In genomic region chr6:133632206-133632605, GRCh38 we compare ENCODE assay signal across 13 cellular contexts.
DNase-seq lines count a peak whose midpoint lies in the region; ATAC-seq and TF ChIP-seq lines count a peak whose summit lies in the region.
"Had no signal": no experiment of that assay in that cellular context is flagged by ENCODE, and none has a peak within 500 bp of the region (broad histone marks: within the 10 kb centered on the region; RNA-seq: fewer than 3 reads in every experiment).

No MANE protein-coding gene starts in this region.

- H3K36me3 ChIP-seq in MG63 (peaks cover 9% of the 10 kb centered on the region), colonic mucosa (no peaks in the 10 kb centered on the region), mesodermal cell (ENCODE audit: control insufficient read depth, insufficient read depth, low read length) (no peaks in the 10 kb centered on the region)
- H3K36me3 ChIP-seq: stomach had no signal

- TF ChIP-seq CTCF in colonic mucosa (IDR thresholded peaks at IDR 0.05): no peak

- H3K27me3 ChIP-seq in MG63 (no peaks in the 10 kb centered on the region), colonic mucosa (no peaks in the 10 kb centered on the region)
- H3K27me3 ChIP-seq: stomach had no signal

- no peaks in the 10 kb centered on the region for H3K9me3 ChIP-seq in MG63
- H3K9me3 ChIP-seq in colonic mucosa: no peaks in the 10 kb centered on the region
- no peaks in the 10 kb centered on the region for H3K9me3 ChIP-seq in mesodermal cell (ENCODE audit: control insufficient read depth, low read length)
- H3K9me3 ChIP-seq: psoas muscle, stomach had no signal

- ATAC-seq in esophagus mucosa: no peak
- ATAC-seq: psoas muscle had no signal

- H3K27ac ChIP-seq in colonic mucosa: peak overlapping the region; percentile 12
- H3K27ac ChIP-seq in mesodermal cell (ENCODE audit: low read depth, low read length, severe bottlenecking): peak overlapping the region; percentile 16
- H3K27ac ChIP-seq: psoas muscle had no signal

- H3K4me3 ChIP-seq in MG63 (no peak overlapping the region), colonic mucosa (no peak overlapping the region), mesodermal cell (ENCODE audit: extremely low read depth, insufficient read depth, low read length, poor library complexity, severe bottlenecking) (no peak overlapping the region)
- H3K4me3 ChIP-seq: psoas muscle, stomach had no signal

- peak; percentile 72 for DNase-seq in Daoy (ENCODE audit: low read depth)
- peak; percentile 67 for DNase-seq in MG63
- DNase-seq in colonic mucosa: no peak
- DNase-seq in GF-D8 (lab: John Stamatoyannopoulos, UW): no peak
- no peak for DNase-seq in NCI-H748 (lab: John Stamatoyannopoulos, UW; ENCODE audit: unreplicated experiment)
- DNase-seq in T-helper 2 cell: no peak
- DNase-seq: activated CD8-positive, alpha-beta memory T cell treated with anti-CD3 and anti-CD28 coated beads for 24 hours; NCI-H1694 treated with DMSO at 0.1 percent for 48 hours; NCI-H510A treated with DMSO at 0.1 percent for 48 hours; psoas muscle; stomach had no signal

- intact Hi-C loops in colonic mucosa (cut with DNase I): no loop called here

- no peaks in the 10 kb centered on the region for H3K4me1 ChIP-seq in colonic mucosa
- peaks cover 5% of the 10 kb centered on the region for H3K4me1 ChIP-seq in mesodermal cell (ENCODE audit: control insufficient read depth, insufficient read depth, low read length, poor library complexity, severe bottlenecking)
- H3K4me1 ChIP-seq: psoas muscle had no signal

- WGBS in mesodermal cell (ENCODE audit: insufficient coverage in 2 of 2), 2 experiments: 43 to 78% methylated on average over 2 of the region's 2 CpGs

- H3K9ac ChIP-seq in colonic mucosa (ENCODE audit: low read depth in 2 of 2, low read length in 2 of 2): no peak overlapping the region

Comparison
In these comparisons a context has a peak if more than half of its experiments do, and no peak if none do; other contexts are left out.
1. DNase-seq: peak in Daoy (single experiment) and MG63 (single experiment); none in colonic mucosa (single experiment), GF-D8 (single experiment), NCI-H748 (single experiment) and T-helper 2 cell (0 of 5).